In genomic region chr5:153780876-153781275, GRCh38 we compare ENCODE assay signal across 29 cellular contexts.
"Had no signal": no experiment of that assay in that cellular context is flagged by ENCODE, and none has a peak within 500 bp of the region (broad histone marks: within the 10 kb centered on the region; RNA-seq: fewer than 3 reads in every experiment).

No MANE protein-coding gene starts in this region.

- H3K27ac Mint-ChIP-seq: activated CD8-positive, alpha-beta T cell treated with anti-CD3 and anti-CD28 coated beads, Interleukin-2, amount 10 ng/mL, durations not matched to agents 7 days and 5 days; activated naive CD4-positive, alpha-beta T cell treated with anti-CD3 and anti-CD28 coated beads, Interleukin-2, amount 50 U/mL, for 72 hours; activated naive CD8-positive, alpha-beta T cell treated with anti-CD3 and anti-CD28 coated beads, Interleukin-2, amount 50 U/mL, for 24 hours had no signal

- H3K9ac ChIP-seq: SK-N-SH had no signal

- DNase-seq: activated CD4-positive, alpha-beta T cell treated with anti-CD3 and anti-CD28 coated beads for 48 hours; activated CD4-positive, alpha-beta T cell treated with anti-CD3 and anti-CD28 coated beads, Interleukin-2, amount 50 U/mL, for 4 hours; activated CD8-positive, alpha-beta memory T cell treated with anti-CD3 and anti-CD28 coated beads, Interleukin-2, amount 50 U/mL, for 48 hours; activated CD8-positive, alpha-beta T cell treated with anti-CD3 and anti-CD28 coated beads, Interleukin-2, amount 10 ng/mL, durations not matched to agents 7 days and 5 days; activated effector memory CD4-positive, alpha-beta T cell treated with Interleukin-2 at 50 U/mL for 16 hours; activated naive CD4-positive, alpha-beta T cell treated with Interleukin-2 at 50 U/mL for 16 hours; activated naive CD8-positive, alpha-beta T cell treated with anti-CD3 and anti-CD28 coated beads, Interleukin-2, amount 50 U/mL, for 24 hours; activated T-cell treated with anti-CD3 and anti-CD28 coated beads, Interleukin-2, amount 50 U/mL, for 1 hour; amygdala; brain microvascular endothelial cell; MG63; MV-4-11; NCI-H1092 treated with DMSO at 0.1 percent for 48 hours; NCI-H1417 treated with DMSO at 0.1 percent for 48 hours; NCI-H1694; NCI-H2029; NCI-H2107; NCI-H2171 treated with DMSO at 0.1 percent for 48 hours; NCI-H226; NCI-H774; NK-92 treated with Interleukin-12 subunit alpha and Interleukin-12 subunit beta, amount 100 ng/mL, for 24 hours; OCI-M1; RPMI8226; SJCRH30; SK-N-SH; T-helper 1 cell had no signal

- H3K9me3 Mint-ChIP-seq: activated naive CD4-positive, alpha-beta T cell treated with anti-CD3 and anti-CD28 coated beads, Interleukin-2, amount 50 U/mL, for 72 hours; activated naive CD8-positive, alpha-beta T cell treated with anti-CD3 and anti-CD28 coated beads, Interleukin-2, amount 50 U/mL, for 24 hours had no signal

- H3K36me3 Mint-ChIP-seq: activated naive CD4-positive, alpha-beta T cell treated with anti-CD3 and anti-CD28 coated beads, Interleukin-2, amount 50 U/mL, for 72 hours had no signal

- H3K27ac ChIP-seq: brain microvascular endothelial cell, cardiac muscle cell, SJCRH30, VCaP had no signal

- H3K4me3 Mint-ChIP-seq: activated CD8-positive, alpha-beta T cell treated with anti-CD3 and anti-CD28 coated beads, Interleukin-2, amount 10 ng/mL, durations not matched to agents 7 days and 5 days; activated naive CD8-positive, alpha-beta T cell treated with anti-CD3 and anti-CD28 coated beads, Interleukin-2, amount 50 U/mL, for 24 hours had no signal

- H3K4me1 ChIP-seq: SJCRH30 had no signal

- H3K27me3 Mint-ChIP-seq: activated naive CD8-positive, alpha-beta T cell treated with anti-CD3 and anti-CD28 coated beads, Interleukin-2, amount 50 U/mL, for 24 hours had no signal

- H3K36me3 ChIP-seq: brain microvascular endothelial cell, cardiac muscle cell, MG63, SJCRH30 had no signal

- H3K4me3 ChIP-seq: cardiac muscle cell, MG63, SJCRH30 had no signal

- H3K4me2 ChIP-seq: SK-N-SH had no signal

- H3K9me3 ChIP-seq: MG63, SJCRH30, SK-N-SH had no signal

- H3K27me3 ChIP-seq: brain microvascular endothelial cell, cardiac muscle cell had no signal

- H3K4me1 Mint-ChIP-seq: activated naive CD8-positive, alpha-beta T cell treated with anti-CD3 and anti-CD28 coated beads, Interleukin-2, amount 50 U/mL, for 24 hours had no signal
